1 cellular context compared by ENCODE assay signal in genomic region chr16:83345846-83346245, GRCh38.
TF ChIP-seq lines count a peak whose summit lies in the region.

No MANE protein-coding gene starts in this region.

TF ChIP-seq in SK-N-SH treated with all-trans-retinoic acid at 6 μM for 48 hours, 23 proteins besides CTCF, POLR2A, EP300 and RAD21 (continued from another document):
- TF ChIP-seq TSHZ2 (CRISPR knock-in tag; IDR thresholded peaks at IDR 0.05) (no peak), ZNF70 (CRISPR knock-in tag; IDR thresholded peaks at IDR 0.05) (no peak), GLIS3 (CRISPR knock-in tag; IDR thresholded peaks at IDR 0.05) (no peak), RARB (CRISPR knock-in tag; IDR thresholded peaks at IDR 0.05) (no peak)
